ENCODE assay signal across 14 cellular contexts in the genomic region with DNA sequence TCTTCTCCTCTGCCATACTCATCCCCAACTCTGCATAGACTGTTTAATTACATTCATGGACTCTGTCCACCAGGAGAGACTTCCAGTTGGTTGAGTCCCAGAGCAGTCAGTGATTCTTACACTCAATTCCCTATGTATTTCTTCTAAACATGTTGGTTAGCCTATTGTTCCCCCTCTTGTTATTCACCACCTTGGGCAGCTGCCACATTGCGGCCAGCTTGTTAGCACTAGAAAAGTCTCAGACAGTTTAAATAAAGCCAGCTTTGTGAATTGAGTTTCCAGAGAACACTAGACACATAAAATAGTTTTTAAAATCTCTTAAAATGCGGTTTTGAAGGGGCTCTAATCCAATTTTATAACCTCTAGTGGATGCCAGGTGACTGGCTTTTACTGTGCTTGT.
"Had no signal": no experiment of that assay in that cellular context is flagged by ENCODE, and none has a peak within 500 bp of the region (broad histone marks: within the 10 kb centered on the region; RNA-seq: fewer than 3 reads in every experiment).

No MANE protein-coding gene starts in this region.

- H3K36me3 Mint-ChIP-seq: activated CD4-positive, alpha-beta memory T cell treated with anti-CD3 and anti-CD28 coated beads for 36 hours; natural killer cell; stimulated activated memory B cell treated with anti-CD40 and anti-IgM and Interleukin-4, amounts not matched to agents 10 μg/mL and 1 μg/mL and 100 μg/mL, for 72 hours had no signal

- H3K27ac Mint-ChIP-seq: activated CD4-positive, alpha-beta memory T cell treated with anti-CD3 and anti-CD28 coated beads for 36 hours; natural killer cell; stimulated activated memory B cell treated with anti-CD40 and anti-IgM and Interleukin-4, amounts not matched to agents 10 μg/mL and 1 μg/mL and 100 μg/mL, for 72 hours had no signal

- H3K4me3 ChIP-seq: mucosa of descending colon, right lobe of liver, transverse colon had no signal

- H3K27ac ChIP-seq: right lobe of liver, transverse colon, VCaP had no signal

- H3K4me1 ChIP-seq: right lobe of liver, transverse colon had no signal

- H3K4me1 Mint-ChIP-seq: central memory CD8-positive, alpha-beta T cell; natural killer cell; stimulated activated memory B cell treated with anti-CD40 and anti-IgM and Interleukin-4, amounts not matched to agents 10 μg/mL and 1 μg/mL and 100 μg/mL, for 72 hours had no signal

- H3K9me3 ChIP-seq: mucosa of descending colon, right lobe of liver, transverse colon had no signal

- ATAC-seq: mucosa of descending colon; natural killer cell; right lobe of liver; stimulated activated memory B cell treated with anti-CD40 and anti-IgM and Interleukin-4, amounts not matched to agents 10 μg/mL and 1 μg/mL and 100 μg/mL, for 72 hours had no signal

- H3K36me3 ChIP-seq: right lobe of liver, transverse colon had no signal

- DNase-seq: activated CD4-positive, alpha-beta memory T cell treated with anti-CD3 and anti-CD28 coated beads for 36 hours; activated T-cell treated with anti-CD3 and anti-CD28 coated beads, Interleukin-2, amount 50 U/mL, for 48 hours; aorta; cortex of kidney; effector memory CD4-positive, alpha-beta T cell; mucosa of descending colon; natural killer cell; posterior cingulate gyrus; right lobe of liver; T-helper 9 cell; transverse colon had no signal

- H3K27me3 ChIP-seq: right lobe of liver, transverse colon had no signal

- H3K4me3 Mint-ChIP-seq: activated CD4-positive, alpha-beta memory T cell treated with anti-CD3 and anti-CD28 coated beads for 36 hours; central memory CD8-positive, alpha-beta T cell; natural killer cell; stimulated activated memory B cell treated with anti-CD40 and anti-IgM and Interleukin-4, amounts not matched to agents 10 μg/mL and 1 μg/mL and 100 μg/mL, for 72 hours had no signal

- H3K27me3 Mint-ChIP-seq: activated CD4-positive, alpha-beta memory T cell treated with anti-CD3 and anti-CD28 coated beads for 36 hours; central memory CD8-positive, alpha-beta T cell; stimulated activated memory B cell treated with anti-CD40 and anti-IgM and Interleukin-4, amounts not matched to agents 10 μg/mL and 1 μg/mL and 100 μg/mL, for 72 hours had no signal

- H3K9me3 Mint-ChIP-seq: activated CD4-positive, alpha-beta memory T cell treated with anti-CD3 and anti-CD28 coated beads for 36 hours had no signal
